26 cellular contexts compared by ENCODE assay signal in the genomic region with DNA sequence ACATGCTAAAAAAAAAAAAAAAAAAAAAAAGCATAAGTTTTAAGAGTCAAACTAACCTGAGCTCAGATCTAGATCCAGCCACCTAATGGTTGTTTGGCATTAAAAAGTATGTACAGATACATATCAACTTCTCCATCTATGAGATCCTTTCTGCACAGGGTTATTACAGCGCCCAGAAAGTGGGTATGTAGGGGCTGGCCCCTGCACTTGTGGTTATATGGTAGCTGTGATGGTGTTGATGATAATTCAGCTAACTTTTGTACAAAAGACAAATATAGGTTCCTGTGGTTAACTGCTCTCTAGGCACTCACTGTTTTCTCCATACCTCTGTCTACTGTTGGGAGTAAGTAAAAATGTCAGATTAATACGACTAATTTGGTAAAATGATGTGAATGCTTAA.
DNase-seq lines count a peak whose midpoint lies in the region; ATAC-seq, FAIRE-seq and TF ChIP-seq lines count a peak whose summit lies in the region.
"Had no signal": no experiment of that assay in that cellular context is flagged by ENCODE, and none has a peak within 500 bp of the region (broad histone marks: within the 10 kb centered on the region; RNA-seq: fewer than 3 reads in every experiment).

No MANE protein-coding gene starts in this region.

- ATAC-seq in GM12878: no peak
- peak in 1 of 2 donors; percentile 67 for ATAC-seq in natural killer cell treated with Interleukin-12 subunit alpha and Interleukin-12 subunit beta and Interleukin-15 and Interleukin-18, amount 100 ng/mL, for 72 hours
- ATAC-seq: Panc1 had no signal

- peaks cover 2% of the 10 kb centered on the region; the same call in 1 of the 3 replicates for H3K9me3 ChIP-seq in GM12878 (replicated peaks; ENCODE audit: control insufficient read depth, insufficient read depth, low read length)
- H3K9me3 ChIP-seq: BE2C, HAP-1 had no signal

- peaks cover 24 to 32% of the 10 kb centered on the region in 2 donors for H3K4me1 Mint-ChIP-seq in natural killer cell treated with Interleukin-12 subunit alpha and Interleukin-12 subunit beta and Interleukin-15 and Interleukin-18, amount 100 ng/mL, for 72 hours (ENCODE audit: low read depth in 2 of 2)
- peaks cover 5% of the 10 kb centered on the region for H3K4me1 Mint-ChIP-seq in T-helper 2 cell treated with Interferon-gamma antibody and Interleukin-4, amounts not matched to agents 5 μg/mL and 100 μg/mL, for 36 hours (ENCODE audit: low read depth)

- no peaks in the 10 kb centered on the region for H3K36me3 Mint-ChIP-seq in natural killer cell treated with Interleukin-12 subunit alpha and Interleukin-12 subunit beta and Interleukin-15 and Interleukin-18, amount 100 ng/mL, for 72 hours
- H3K36me3 Mint-ChIP-seq in T-helper 2 cell treated with Interferon-gamma antibody and Interleukin-4, amounts not matched to agents 5 μg/mL and 100 μg/mL, for 36 hours (ENCODE audit: low read depth): no peaks in the 10 kb centered on the region
- H3K36me3 Mint-ChIP-seq: CD14-positive monocyte, IgD-negative memory B cell had no signal

- no TSS peak for BruUV-seq in GM12878 (replicated peaks; lab: Mats Ljungman, UMichigan)

- H3K27ac Mint-ChIP-seq in natural killer cell treated with Interleukin-12 subunit alpha and Interleukin-12 subunit beta and Interleukin-15 and Interleukin-18, amount 100 ng/mL, for 72 hours: no peak overlapping the region
- H3K27ac Mint-ChIP-seq in T-helper 2 cell treated with Interferon-gamma antibody and Interleukin-4, amounts not matched to agents 5 μg/mL and 100 μg/mL, for 36 hours: no peak overlapping the region
- H3K27ac Mint-ChIP-seq: CD14-positive monocyte, IgD-negative memory B cell had no signal

- H3K36me3 ChIP-seq in GM12878 (ENCODE audit: control insufficient read depth in 2 of 2, insufficient read depth in 2 of 2, low read length in 1 of 2): peaks cover 0 to 5% of the 10 kb centered on the region in 2 experiments; a peak in 1 of 4 replicates
- H3K36me3 ChIP-seq: BE2C, HAP-1 had no signal

- no peak for FAIRE-seq in GM12878 (lab: Jason Lieb, UNC)

- CTCF ChIA-PET in GM12878 (lab: Yijun Ruan, JAX): no interaction called here
- CTCF ChIA-PET in HEK293T (lab: Yijun Ruan, JAX): no interaction called here

- RAD21 ChIA-PET in GM12878 (lab: Charles Lee; ENCODE audit: unreplicated experiment): interaction anchor here (0.6 to 0.7 kb wide), 2 partner anchors 36 to 251 kb away, joined by 3 read pairs; no protein-coding TSS in a partner anchor

- H3K4me3 ChIP-seq in Jurkat, Clone E6-1 (ENCODE audit: low read length): no peak overlapping the region
- no peak overlapping the region for H3K4me3 ChIP-seq in GM12878
- H3K4me3 ChIP-seq: HAP-1 had no signal

- no peak overlapping the region for H2AFZ ChIP-seq in GM12878 (ENCODE audit: control insufficient read depth, low read depth, low read length)

- no peaks in the 10 kb centered on the region for H3K9me3 Mint-ChIP-seq in natural killer cell treated with Interleukin-12 subunit alpha and Interleukin-12 subunit beta and Interleukin-15 and Interleukin-18, amount 100 ng/mL, for 72 hours
- H3K9me3 Mint-ChIP-seq in T-helper 2 cell treated with Interferon-gamma antibody and Interleukin-4, amounts not matched to agents 5 μg/mL and 100 μg/mL, for 36 hours: no peaks in the 10 kb centered on the region

- no peak overlapping the region for H3K27ac ChIP-seq in GM12878 (ENCODE audit: control insufficient read depth, insufficient read depth)
- H3K27ac ChIP-seq: RWPE1 had no signal

- H3K4me3 Mint-ChIP-seq in natural killer cell treated with Interleukin-12 subunit alpha and Interleukin-12 subunit beta and Interleukin-15 and Interleukin-18, amount 100 ng/mL, for 72 hours: peak overlapping the region; percentile 13
- no peak overlapping the region for H3K4me3 Mint-ChIP-seq in T-helper 2 cell treated with Interferon-gamma antibody and Interleukin-4, amounts not matched to agents 5 μg/mL and 100 μg/mL, for 36 hours
- H3K4me3 Mint-ChIP-seq: CD14-positive monocyte, IgD-negative memory B cell had no signal

- in situ Hi-C loops in GM12878 (cut with MboI): no loop called here

- peak; percentile 38 for DNase-seq in NK-92 treated with Interleukin-12 subunit alpha and Interleukin-12 subunit beta, amount 100 ng/mL, for 24 hours (lab: John Stamatoyannopoulos, UW)
- DNase-seq in NK-92 (lab: John Stamatoyannopoulos, UW; ENCODE audit: unreplicated experiment): no peak
- peak; percentile 22 for DNase-seq in Jurkat, Clone E6-1 (ENCODE audit: low read depth, low spot score)
- no peak for DNase-seq in GM12878 (ENCODE audit: low read depth, low spot score)
- DNase-seq in natural killer cell treated with Interleukin-12 subunit alpha and Interleukin-12 subunit beta and Interleukin-15 and Interleukin-18, amount 100 ng/mL, for 72 hours (ENCODE audit: low spot score): no peak
- DNase-seq in T-helper 2 cell treated with Interferon-gamma antibody and Interleukin-4, amounts not matched to agents 5 μg/mL and 100 μg/mL, for 36 hours (ENCODE audit: low spot score): no peak
- no peak for DNase-seq in NCI-H1436 treated with DMSO at 0.1 percent for 48 hours (lab: John Stamatoyannopoulos, UW)
- no peak for DNase-seq in HEK293T (ENCODE audit: extremely low spot score)
- DNase-seq: 8988T, ACHN, BE2C, GOT3, MV-4-11, NCI-H1105, NCI-H146, NCI-H1930, NCI-H2107, NCI-H446, NCI-H526, NCI-H82, SHP77 had no signal

- no peak overlapping the region for H3K9ac ChIP-seq in GM12878 (ENCODE audit: control insufficient read depth, insufficient read depth, low read length)

- H3K4me2 ChIP-seq in GM12878 (ENCODE audit: control insufficient read depth, insufficient read depth): no peak overlapping the region

- 31% methylated on average over 2 of the region's 2 CpGs for WGBS in GM12878 (ENCODE audit: insufficient coverage, insufficient replicate concordance, low lambda C conversion rate, missing lambda C conversion rate)

- H3K79me2 ChIP-seq in GM12878 (ENCODE audit: control insufficient read depth, insufficient read depth, low read length): peaks cover 9% of the 10 kb centered on the region

- no peak for TF ChIP-seq CTCF in GM12878 (IDR thresholded peaks at IDR 0.05 in 2 of 3, conservative IDR thresholded peaks at IDR 0.05 in 1 of 3; ENCODE audit: control insufficient read depth in 2 of 3, extremely low read depth in 1 of 3, insufficient read depth in 1 of 3, low read depth in 3 of 3, low read length in 3 of 3)

- POLR2A ChIA-PET in GM12878 (lab: Charles Lee): no interaction called here
- POLR2A ChIA-PET in HEK293T (lab: Yijun Ruan, JAX): no interaction called here

- TF ChIP-seq EP300 in GM12878 (IDR thresholded peaks at IDR 0.05; ENCODE audit: borderline replicate concordance in 1 of 2, control insufficient read depth in 1 of 2, low read depth in 2 of 2, low read length in 2 of 2): no peak

- TF ChIP-seq RAD21 in GM12878 (IDR thresholded peaks at IDR 0.05; ENCODE audit: insufficient read depth, low read depth, low read length): no peak

- H3K27me3 Mint-ChIP-seq in natural killer cell treated with Interleukin-12 subunit alpha and Interleukin-12 subunit beta and Interleukin-15 and Interleukin-18, amount 100 ng/mL, for 72 hours: peaks cover 35 to 61% of the 10 kb centered on the region in 2 donors
- peaks cover 67% of the 10 kb centered on the region for H3K27me3 Mint-ChIP-seq in T-helper 2 cell treated with Interferon-gamma antibody and Interleukin-4, amounts not matched to agents 5 μg/mL and 100 μg/mL, for 36 hours (ENCODE audit: low read depth)

- no peak for TF ChIP-seq POLR2A in GM12878 (IDR thresholded peaks at IDR 0.05; ENCODE audit: low read depth, low read length)

- intact Hi-C loops in GM12878 (cut with micrococcal nuclease; ENCODE audit: unreplicated experiment): no loop called here

- H4K20me1 ChIP-seq in GM12878 (ENCODE audit: control insufficient read depth, insufficient read depth): no peaks in the 10 kb centered on the region

- H3K27me3 ChIP-seq in GM12878 (replicated peaks in 1 of 2; ENCODE audit: control insufficient read depth in 2 of 2, insufficient read depth in 2 of 2, low read length in 1 of 2): no peaks in the 10 kb centered on the region
- H3K27me3 ChIP-seq: BE2C had no signal

- SMC1A ChIA-PET in GM12878 (lab: Charles Lee; ENCODE audit: uncharacterized antibody, unreplicated experiment): interaction anchor here (1.3 to 1.8 kb wide), 2 partner anchors 9 to 15 kb away, joined by 4 read pairs; no protein-coding TSS in a partner anchor

- H3K4me1 ChIP-seq in GM12878 (ENCODE audit: control insufficient read depth, insufficient read depth, low read length): peaks cover 22% of the 10 kb centered on the region

TF ChIP-seq in GM12878, 131 proteins besides CTCF, POLR2A, EP300 and RAD21:
- TF ChIP-seq RUNX3 (IDR thresholded peaks at IDR 0.05; ENCODE audit: low read length) (peak; percentile 42), KDM1A (IDR thresholded peaks at IDR 0.05; ENCODE audit: borderline replicate concordance) (no peak)

TF ChIP-seq in HEK293T, 16 proteins besides CTCF, POLR2A, EP300 and RAD21:
- TF ChIP-seq FOXM1 (IDR thresholded peaks at IDR 0.05; ENCODE audit: borderline replicate concordance): no peak
- TF ChIP-seq LEF1 (IDR thresholded peaks at IDR 0.05; ENCODE audit: borderline replicate concordance): no peak
- no peak for TF ChIP-seq SP1 (IDR thresholded peaks at IDR 0.05)
- TF ChIP-seq, protein P1, sequence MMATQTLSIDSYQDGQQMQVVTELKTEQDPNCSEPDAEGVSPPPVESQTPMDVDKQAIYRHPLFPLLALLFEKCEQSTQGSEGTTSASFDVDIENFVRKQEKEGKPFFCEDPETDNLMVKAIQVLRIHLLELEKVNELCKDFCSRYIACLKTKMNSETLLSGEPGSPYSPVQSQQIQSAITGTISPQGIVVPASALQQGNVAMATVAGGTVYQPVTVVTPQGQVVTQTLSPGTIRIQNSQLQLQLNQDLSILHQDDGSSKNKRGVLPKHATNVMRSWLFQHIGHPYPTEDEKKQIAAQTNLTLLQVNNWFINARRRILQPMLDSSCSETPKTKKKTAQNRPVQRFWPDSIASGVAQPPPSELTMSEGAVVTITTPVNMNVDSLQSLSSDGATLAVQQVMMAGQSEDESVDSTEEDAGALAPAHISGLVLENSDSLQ (IDR thresholded peaks at IDR 0.05): no peak
- no peak for TF ChIP-seq FOXA1 (IDR thresholded peaks at IDR 0.05)
- TF ChIP-seq FOXK2 (IDR thresholded peaks at IDR 0.05): no peak
- TF ChIP-seq NFRKB (IDR thresholded peaks at IDR 0.05): no peak
- TF ChIP-seq ELF4 (IDR thresholded peaks at IDR 0.05): no peak
- TF ChIP-seq SUZ12 (IDR thresholded peaks at IDR 0.05): no peak
- TF ChIP-seq CTBP1 (IDR thresholded peaks at IDR 0.05; ENCODE audit: borderline replicate concordance): no peak
- TF ChIP-seq ARNT (IDR thresholded peaks at IDR 0.05): no peak
- no peak for TF ChIP-seq BHLHE40 (IDR thresholded peaks at IDR 0.05; ENCODE audit: borderline replicate concordance)
- TF ChIP-seq TARDBP (IDR thresholded peaks at IDR 0.05): no peak
- TF ChIP-seq HDGF (IDR thresholded peaks at IDR 0.05; ENCODE audit: borderline replicate concordance): no peak
- TF ChIP-seq ZNF384 (IDR thresholded peaks at IDR 0.05): no peak
- TF ChIP-seq L3MBTL2 (conservative IDR thresholded peaks at IDR 0.05): no peak

Comparison
In these comparisons a context has a peak if more than half of its experiments do, and no peak if none do; other contexts are left out.
1. DNase-seq: peak in NK-92 treated with Interleukin-12 subunit alpha and Interleukin-12 subunit beta, amount 100 ng/mL, for 24 hours (single experiment) and Jurkat, Clone E6-1 (single experiment); none in NK-92 (single experiment), GM12878 (single experiment), natural killer cell treated with Interleukin-12 subunit alpha and Interleukin-12 subunit beta and Interleukin-15 and Interleukin-18, amount 100 ng/mL, for 72 hours (single experiment), T-helper 2 cell treated with Interferon-gamma antibody and Interleukin-4, amounts not matched to agents 5 μg/mL and 100 μg/mL, for 36 hours (single experiment), NCI-H1436 treated with DMSO at 0.1 percent for 48 hours (single experiment) and HEK293T (single experiment).